In genomic region chr1:7533006-7533405, GRCh38 we compare ENCODE assay signal across 31 cellular contexts.
"Had no signal": no experiment of that assay in that cellular context is flagged by ENCODE, and none has a peak within 500 bp of the region (broad histone marks: within the 10 kb centered on the region; RNA-seq: fewer than 3 reads in every experiment).

No MANE protein-coding gene starts in this region.

- FAIRE-seq: K562 had no signal

- H3K4me3 ChIP-seq: K562, Peyer's patch, SJSA1 had no signal

- DNase-seq: activated CD4-positive, alpha-beta T cell treated with anti-CD3 and anti-CD28 coated beads, Interleukin-2, amount 10 ng/mL, durations not matched to agents 24 days and 14 days; activated CD4-positive, alpha-beta T cell treated with anti-CD3 and anti-CD28 coated beads, Interleukin-2, amount 50 U/mL, for 4 hours; activated CD8-positive, alpha-beta T cell treated with anti-CD3 and anti-CD28 coated beads, Interleukin-2, amount 10 ng/mL, durations not matched to agents 7 days and 5 days; activated naive CD4-positive, alpha-beta T cell treated with anti-CD3 and anti-CD28 coated beads, Interleukin-2, amount 10 ng/mL, durations not matched to agents 7 days and 5 days; activated naive CD8-positive, alpha-beta T cell treated with anti-CD3 and anti-CD28 coated beads, Interleukin-2, amount 50 U/mL, for 24 hours; activated T-cell treated with anti-CD3 and anti-CD28 coated beads, Interleukin-2, amount 50 U/mL, for 24 hours; anterior cingulate cortex; brain microvascular endothelial cell; central memory CD4-positive, alpha-beta T cell; NCI-H1092 treated with DMSO at 0.1 percent for 48 hours; NCI-H1417; NCI-H146; NCI-H187; NCI-H2029 treated with DMSO at 0.1 percent for 48 hours; NCI-H2107; NCI-H2171; NCI-H510A; NCI-H526; NCI-H748 treated with DMSO at 0.1 percent for 48 hours; NK-92 treated with Interleukin-12 subunit alpha and Interleukin-12 subunit beta, amount 100 ng/mL, for 24 hours; PC-3; RPMI8226; SHP77 treated with DMSO at 0.1 percent for 48 hours; SW 1271; T-helper 1 cell; T-helper 2 cell; T-helper 9 cell had no signal

- H3K27ac ChIP-seq: brain microvascular endothelial cell, Peyer's patch, SJSA1, VCaP had no signal

- H3K4me1 ChIP-seq: SJSA1 had no signal

- H3K27me3 ChIP-seq: brain microvascular endothelial cell, Peyer's patch had no signal

- H3K9me3 ChIP-seq: Peyer's patch, SJSA1 had no signal

- H3K36me3 ChIP-seq: brain microvascular endothelial cell, Peyer's patch, SJSA1 had no signal
